ENCODE assay signal across 19 cellular contexts in genomic region chr3:69241769-69242168, GRCh38.
"Had no signal": no experiment of that assay in that cellular context is flagged by ENCODE, and none has a peak within 500 bp of the region (broad histone marks: within the 10 kb centered on the region; RNA-seq: fewer than 3 reads in every experiment).

No MANE protein-coding gene starts in this region.

- H3K4me1 ChIP-seq: adrenal gland, colonic mucosa, suprapubic skin had no signal

- H3K4me3 Mint-ChIP-seq: activated B cell treated with CpG ODN at 0.5 μM for 24 hours; activated CD4-positive, alpha-beta T cell treated with anti-CD3 and anti-CD28 coated beads, Interleukin-2, amount 10 ng/mL, durations not matched to agents 24 days and 14 days; activated CD8-positive, alpha-beta T cell treated with anti-CD3 and anti-CD28 coated beads, Interleukin-2, amount 10 ng/mL, durations not matched to agents 7 days and 5 days; activated naive CD4-positive, alpha-beta T cell treated with anti-CD3 and anti-CD28 coated beads, Interleukin-2, amount 50 U/mL, for 24 hours; naive thymus-derived CD4-positive, alpha-beta T cell had no signal

- H3K4me3 ChIP-seq: adrenal gland, colonic mucosa, mucosa of descending colon, suprapubic skin had no signal

- H3K27me3 ChIP-seq: adrenal gland, colonic mucosa, neutrophil, suprapubic skin had no signal

- H3K36me3 ChIP-seq: adrenal gland, colonic mucosa, suprapubic skin had no signal

- H3K9me3 ChIP-seq: adrenal gland, colonic mucosa, mucosa of descending colon, neutrophil, suprapubic skin had no signal

- H3K27me3 Mint-ChIP-seq: activated B cell treated with CpG ODN at 0.5 μM for 24 hours; activated CD4-positive, alpha-beta T cell treated with anti-CD3 and anti-CD28 coated beads, Interleukin-2, amount 10 ng/mL, durations not matched to agents 24 days and 14 days; activated naive CD4-positive, alpha-beta T cell treated with anti-CD3 and anti-CD28 coated beads, Interleukin-2, amount 50 U/mL, for 24 hours; naive thymus-derived CD4-positive, alpha-beta T cell had no signal

- H3K4me1 Mint-ChIP-seq: activated B cell treated with CpG ODN at 0.5 μM for 24 hours had no signal

- DNase-seq: activated B cell treated with CpG ODN at 0.5 μM for 24 hours; activated CD4-positive, alpha-beta T cell treated with anti-CD3 and anti-CD28 coated beads, Interleukin-2, amount 10 ng/mL, durations not matched to agents 24 days and 14 days; activated CD8-positive, alpha-beta memory T cell treated with anti-CD3 and anti-CD28 coated beads, Interleukin-2, amount 50 U/mL, for 4 hours; activated CD8-positive, alpha-beta T cell treated with anti-CD3 and anti-CD28 coated beads, Interleukin-2, amount 10 ng/mL, durations not matched to agents 7 days and 5 days; activated effector memory CD4-positive, alpha-beta T cell treated with anti-CD3 and anti-CD28 coated beads, Interleukin-2, amount 50 U/mL, for 16 hours; activated T-cell treated with anti-CD3 and anti-CD28 coated beads, Interleukin-2, amount 50 U/mL, for 48 hours; adrenal gland; caudate nucleus; colonic mucosa; foreskin melanocyte; kidney glomerular epithelial cell; mucosa of descending colon; naive thymus-derived CD4-positive, alpha-beta T cell; stimulated activated CD4-positive, alpha-beta T cell treated with anti-CD3 and anti-CD28 coated beads, Interleukin-15, amount 100 ng/mL, for 24 hours; stimulated activated CD4-positive, alpha-beta T cell treated with anti-CD3 and anti-CD28 coated beads, Interleukin-4, amount 100 ng/mL, for 1 hour; stimulated activated naive CD4-positive, alpha-beta T cell treated with Interleukin-2 at 50 U/mL for 16 hours had no signal

- H3K9me3 Mint-ChIP-seq: activated B cell treated with CpG ODN at 0.5 μM for 24 hours; activated CD4-positive, alpha-beta T cell treated with anti-CD3 and anti-CD28 coated beads, Interleukin-2, amount 10 ng/mL, durations not matched to agents 24 days and 14 days; activated naive CD4-positive, alpha-beta T cell treated with anti-CD3 and anti-CD28 coated beads, Interleukin-2, amount 50 U/mL, for 24 hours had no signal

- H3K27ac Mint-ChIP-seq: activated B cell treated with CpG ODN at 0.5 μM for 24 hours; activated CD4-positive, alpha-beta T cell treated with anti-CD3 and anti-CD28 coated beads, Interleukin-2, amount 10 ng/mL, durations not matched to agents 24 days and 14 days; activated CD8-positive, alpha-beta T cell treated with anti-CD3 and anti-CD28 coated beads, Interleukin-2, amount 10 ng/mL, durations not matched to agents 7 days and 5 days; activated naive CD4-positive, alpha-beta T cell treated with anti-CD3 and anti-CD28 coated beads, Interleukin-2, amount 50 U/mL, for 24 hours; naive thymus-derived CD4-positive, alpha-beta T cell had no signal

- H3K27ac ChIP-seq: adrenal gland, colonic mucosa, neutrophil, suprapubic skin had no signal

- H3K36me3 Mint-ChIP-seq: activated naive CD4-positive, alpha-beta T cell treated with anti-CD3 and anti-CD28 coated beads, Interleukin-2, amount 50 U/mL, for 24 hours had no signal
